In genomic region chr6:80872951-80873308, GRCh38 we compare ENCODE assay signal across 22 cellular contexts.
"Had no signal": no experiment of that assay in that cellular context is flagged by ENCODE, and none has a peak within 500 bp of the region (broad histone marks: within the 10 kb centered on the region; RNA-seq: fewer than 3 reads in every experiment).

No MANE protein-coding gene starts in this region.

- H3K79me2 ChIP-seq: hepatocyte had no signal

- H3K27ac ChIP-seq: colonic mucosa, epithelial cell of prostate, esophagus squamous epithelium, foreskin keratinocyte, gastroesophageal sphincter, hepatocyte, left ventricle myocardium inferior, lower lobe of right lung had no signal

- DNase-seq: colonic mucosa; cortex of kidney; effector CD8-positive, alpha-beta T cell; effector memory CD8-positive, alpha-beta T cell; endodermal cell; erythroblast; esophagus squamous epithelium; foreskin keratinocyte; hypothalamus; lower lobe of right lung; mesenchymal stem cell; naive B cell had no signal

- ATAC-seq: effector memory CD8-positive, alpha-beta T cell; esophagus mucosa; foreskin keratinocyte; gastroesophageal sphincter; lower lobe of right lung; mucosa of descending colon had no signal

- H3K4me1 ChIP-seq: colonic mucosa, esophagus squamous epithelium, foreskin keratinocyte, left ventricle myocardium inferior, lower lobe of right lung had no signal

- FAIRE-seq: endometrium, frontal cortex, keratinocyte had no signal

- H3K4me3 ChIP-seq: colonic mucosa, esophagus squamous epithelium, gastroesophageal sphincter, heart left ventricle, hepatocyte, left ventricle myocardium inferior, lower lobe of right lung, mucosa of descending colon had no signal

- H3K4me2 ChIP-seq: hepatocyte had no signal

- H2AFZ ChIP-seq: hepatocyte had no signal

- H3K9me3 ChIP-seq: colonic mucosa, esophagus squamous epithelium, gastroesophageal sphincter, lower lobe of right lung had no signal

- H3K27me3 ChIP-seq: colonic mucosa, esophagus squamous epithelium, foreskin keratinocyte, gastroesophageal sphincter, heart left ventricle, hepatocyte had no signal

- H3K36me3 ChIP-seq: colonic mucosa, esophagus squamous epithelium, gastroesophageal sphincter, heart left ventricle, left ventricle myocardium inferior, lower lobe of right lung had no signal
